In the genomic region with DNA sequence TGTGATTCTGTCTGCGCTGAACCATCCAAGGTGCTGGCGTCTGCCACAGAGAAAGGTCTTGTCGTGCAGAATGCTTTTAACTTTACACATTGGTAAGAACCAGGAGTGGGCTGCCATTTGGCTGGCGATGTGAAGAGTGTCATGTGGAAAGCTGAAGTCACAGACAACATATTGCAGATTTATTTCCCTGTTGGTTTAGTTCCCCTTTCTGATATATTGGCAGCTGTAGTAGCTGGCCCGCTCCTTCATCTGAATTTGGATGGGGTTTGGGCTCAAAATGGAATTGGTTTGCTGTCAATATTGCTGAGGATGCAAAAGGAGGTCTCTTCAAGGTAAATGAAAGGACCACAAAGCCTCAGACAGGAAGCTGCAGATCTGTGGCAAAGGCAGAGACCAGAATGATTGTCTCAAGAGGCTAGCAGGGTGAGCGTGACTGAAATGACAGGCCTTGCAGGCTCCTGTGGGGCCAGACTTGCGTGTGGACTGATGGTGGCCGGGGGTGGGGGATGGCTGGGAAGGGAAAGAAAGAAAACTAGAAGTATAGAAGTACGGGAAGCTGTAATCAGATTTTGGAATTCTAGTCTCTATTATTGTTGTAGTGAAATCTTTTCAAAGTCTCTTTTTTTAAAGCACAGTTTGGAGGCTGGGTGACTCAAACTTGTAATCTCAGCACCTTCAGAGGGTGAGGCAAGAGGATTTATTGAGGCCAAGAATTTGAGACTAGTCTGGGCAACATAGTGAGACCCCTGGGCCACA, we compare ENCODE assay signal across 8 cellular contexts. TPM values are rescaled to one million over a fixed set of nuclear protein-coding genes. Genes with fewer than 3 reads are reported as not detected.
A peak's percentile ranks its signal among the peaks of the same experiment; 100 is the strongest.
DNase-seq lines count a peak whose midpoint lies in the region; ATAC-seq, FAIRE-seq and TF ChIP-seq lines count a peak whose summit lies in the region.

No MANE protein-coding gene starts in this region.

- peak; percentile 26 for DNase-seq in GM12892 (ENCODE audit: insufficient read length)
- peak; percentile 24 to 75 for DNase-seq in stimulated activated effector memory CD8-positive, alpha-beta T cell treated with anti-CD3 and anti-CD28 coated beads, Interleukin-12 subunit alpha, Interleukin-12 subunit beta, amount 100 ng/mL, for 72 hours (ENCODE audit: low spot score in 2 of 2)
- no peak for DNase-seq in NCI-H1417 (lab: John Stamatoyannopoulos, UW)
- no peak for DNase-seq in foreskin fibroblast
- no peak for DNase-seq in 8988T

- H3K27ac Mint-ChIP-seq in activated T-helper 17 cell treated with anti-CD3 and anti-CD28 coated beads, Interleukin-2, amount 50 U/mL, for 72 hours = peak overlapping the region; percentile 85
- H3K27ac Mint-ChIP-seq in stimulated activated effector memory CD8-positive, alpha-beta T cell treated with anti-CD3 and anti-CD28 coated beads, Interleukin-12 subunit alpha, Interleukin-12 subunit beta, amount 100 ng/mL, for 72 hours = peak overlapping the region; percentile 92

- no peak overlapping the region for H3K4me3 ChIP-seq in foreskin fibroblast (ENCODE audit: low read depth in 1 of 2, low read length in 2 of 2)

- ATAC-seq in GM21423 (IDR thresholded peaks at IDR 0.05; ENCODE audit: unreplicated experiment) (peak; percentile 94), HG03575 (IDR thresholded peaks at IDR 0.05; ENCODE audit: extremely low read depth, insufficient number of reproducible peaks, low FRiP score, unreplicated experiment) (peak; percentile 87)
- ATAC-seq in activated T-helper 17 cell treated with anti-CD3 and anti-CD28 coated beads, Interleukin-2, amount 50 U/mL, for 72 hours (replicated peaks) = peak; percentile 97
- peak; percentile 99 for ATAC-seq in stimulated activated effector memory CD8-positive, alpha-beta T cell treated with anti-CD3 and anti-CD28 coated beads, Interleukin-12 subunit alpha, Interleukin-12 subunit beta, amount 100 ng/mL, for 72 hours

- peak overlapping the region; percentile 72 for H3K4me3 Mint-ChIP-seq in activated T-helper 17 cell treated with anti-CD3 and anti-CD28 coated beads, Interleukin-2, amount 50 U/mL, for 72 hours
- peak overlapping the region; percentile 60 for H3K4me3 Mint-ChIP-seq in stimulated activated effector memory CD8-positive, alpha-beta T cell treated with anti-CD3 and anti-CD28 coated beads, Interleukin-12 subunit alpha, Interleukin-12 subunit beta, amount 100 ng/mL, for 72 hours

- no peak for TF ChIP-seq CTCF in foreskin fibroblast (IDR thresholded peaks at IDR 0.05; ENCODE audit: low read depth, low read length)

- no peaks in the 10 kb centered on the region for H3K27me3 Mint-ChIP-seq in activated T-helper 17 cell treated with anti-CD3 and anti-CD28 coated beads, Interleukin-2, amount 50 U/mL, for 72 hours

- H3K9me3 Mint-ChIP-seq in activated T-helper 17 cell treated with anti-CD3 and anti-CD28 coated beads, Interleukin-2, amount 50 U/mL, for 72 hours = no peaks in the 10 kb centered on the region
- no peaks in the 10 kb centered on the region for H3K9me3 Mint-ChIP-seq in stimulated activated effector memory CD8-positive, alpha-beta T cell treated with anti-CD3 and anti-CD28 coated beads, Interleukin-12 subunit alpha, Interleukin-12 subunit beta, amount 100 ng/mL, for 72 hours

- no peaks in the 10 kb centered on the region for H3K36me3 Mint-ChIP-seq in activated T-helper 17 cell treated with anti-CD3 and anti-CD28 coated beads, Interleukin-2, amount 50 U/mL, for 72 hours (ENCODE audit: low read depth)
- peaks cover 6% of the 10 kb centered on the region for H3K36me3 Mint-ChIP-seq in stimulated activated effector memory CD8-positive, alpha-beta T cell treated with anti-CD3 and anti-CD28 coated beads, Interleukin-12 subunit alpha, Interleukin-12 subunit beta, amount 100 ng/mL, for 72 hours

- FAIRE-seq in GM12892 (lab: Jason Lieb, UNC) = peak; percentile 89

- TF ChIP-seq POLR2A in GM12892 (IDR thresholded peaks at IDR 0.05; ENCODE audit: low read depth, low read length) = no peak

- peaks cover 50% of the 10 kb centered on the region for H3K4me1 Mint-ChIP-seq in activated T-helper 17 cell treated with anti-CD3 and anti-CD28 coated beads, Interleukin-2, amount 50 U/mL, for 72 hours
- H3K4me1 Mint-ChIP-seq in stimulated activated effector memory CD8-positive, alpha-beta T cell treated with anti-CD3 and anti-CD28 coated beads, Interleukin-12 subunit alpha, Interleukin-12 subunit beta, amount 100 ng/mL, for 72 hours = peaks cover 52% of the 10 kb centered on the region

RNA-seq across cellular contexts. Expression of a gene that starts 25.1 kb away (rescaled TPM):
- polyA plus RNA-seq in GM12892 (2012; ENCODE audit: missing spikeins) = 2.0 TPM
- under 1 TPM; 0.08 to 0.80 TPM for total RNA-seq in activated T-helper 17 cell treated with anti-CD3 and anti-CD28 coated beads, Interleukin-2, amount 50 U/mL, for 72 hours

Comparison
In these comparisons a context has a peak if more than half of its experiments do, and no peak if none do; other contexts are left out.
1. DNase-seq: peak in GM12892 (single experiment) and stimulated activated effector memory CD8-positive, alpha-beta T cell treated with anti-CD3 and anti-CD28 coated beads, Interleukin-12 subunit alpha, Interleukin-12 subunit beta, amount 100 ng/mL, for 72 hours (2 of 2); none in NCI-H1417 (0 of 3), foreskin fibroblast (0 of 2) and 8988T (single experiment).
2. Peak in every context shown above with its lines, with median percentiles within 50 percentile points of each other: ATAC-seq.